In genomic region chr1:28830814-28831213, GRCh38 we compare ENCODE assay signal across 19 cellular contexts. TPM values are rescaled to one million over a fixed set of nuclear protein-coding genes. Genes with fewer than 3 reads are reported as not detected.
DNase-seq lines count a peak whose midpoint lies in the region; ATAC-seq and TF ChIP-seq lines count a peak whose summit lies in the region.
"Had no signal": no experiment of that assay in that cellular context is flagged by ENCODE, and none has a peak within 500 bp of the region (broad histone marks: within the 10 kb centered on the region; RNA-seq: fewer than 3 reads in every experiment).

No MANE protein-coding gene starts in this region.

- POLR2A ChIA-PET in HEK293T (lab: Yijun Ruan, JAX): no interaction called here

- no peaks in the 10 kb centered on the region for H3K36me3 Mint-ChIP-seq in activated naive CD8-positive, alpha-beta T cell treated with anti-CD3 and anti-CD28 coated beads, Interleukin-2, amount 50 U/mL, for 24 hours (ENCODE audit: low read depth)
- no peaks in the 10 kb centered on the region for H3K36me3 Mint-ChIP-seq in activated naive CD8-positive, alpha-beta T cell treated with anti-CD3 and anti-CD28 coated beads for 36 hours
- H3K36me3 Mint-ChIP-seq in nephron progenitor cell (ENCODE audit: low read depth): no peaks in the 10 kb centered on the region
- H3K36me3 Mint-ChIP-seq: CD8-positive, alpha-beta memory T cell had no signal

- no peaks in the 10 kb centered on the region for H3K9me3 Mint-ChIP-seq in activated naive CD8-positive, alpha-beta T cell treated with anti-CD3 and anti-CD28 coated beads, Interleukin-2, amount 50 U/mL, for 24 hours
- no peaks in the 10 kb centered on the region for H3K9me3 Mint-ChIP-seq in activated naive CD8-positive, alpha-beta T cell treated with anti-CD3 and anti-CD28 coated beads for 36 hours
- H3K9me3 Mint-ChIP-seq in nephron progenitor cell: no peaks in the 10 kb centered on the region
- H3K9me3 Mint-ChIP-seq: activated CD4-positive, alpha-beta memory T cell treated with anti-CD3 and anti-CD28 coated beads, Interleukin-2, amount 10 ng/mL, durations not matched to agents 7 days and 5 days; CD8-positive, alpha-beta memory T cell; T-helper 1 cell treated with Interleukin-12 subunit alpha and Interleukin-12 subunit beta and Interleukin-4 antibody, amounts not matched to agents 30 μg/mL and 1 μg/mL, for 36 hours had no signal

- DNase-seq in activated naive CD8-positive, alpha-beta T cell treated with anti-CD3 and anti-CD28 coated beads, Interleukin-2, amount 50 U/mL, for 24 hours: no peak
- DNase-seq in activated naive CD8-positive, alpha-beta T cell treated with anti-CD3 and anti-CD28 coated beads for 36 hours: no peak
- DNase-seq in NCI-H446 (lab: John Stamatoyannopoulos, UW) (peak; percentile 27 to 70), SK-N-DZ (ENCODE audit: low spot score) (peak; percentile 88), NOMO-1 treated with DMSO at 0.1 percent for 48 hours (lab: John Stamatoyannopoulos, UW; ENCODE audit: unreplicated experiment) (no peak), nephron progenitor cell (no peak), HEK293T (ENCODE audit: extremely low spot score) (no peak)
- DNase-seq: activated CD4-positive, alpha-beta memory T cell treated with anti-CD3 and anti-CD28 coated beads, Interleukin-2, amount 10 ng/mL, durations not matched to agents 7 days and 5 days; CD8-positive, alpha-beta memory T cell; lower lobe of right lung; MG63; NCI-H774; sigmoid colon; stimulated activated CD4-positive, alpha-beta T cell treated with anti-CD3 and anti-CD28 coated beads, Interleukin-1b, Interleukin-23, amount 100 ng/mL, for 48 hours had no signal

- H3K27ac Mint-ChIP-seq in activated naive CD8-positive, alpha-beta T cell treated with anti-CD3 and anti-CD28 coated beads, Interleukin-2, amount 50 U/mL, for 24 hours: no peak overlapping the region
- no peak overlapping the region for H3K27ac Mint-ChIP-seq in activated naive CD8-positive, alpha-beta T cell treated with anti-CD3 and anti-CD28 coated beads for 36 hours
- no peak overlapping the region for H3K27ac Mint-ChIP-seq in nephron progenitor cell
- H3K27ac Mint-ChIP-seq: activated CD4-positive, alpha-beta memory T cell treated with anti-CD3 and anti-CD28 coated beads, Interleukin-2, amount 10 ng/mL, durations not matched to agents 7 days and 5 days; T-helper 1 cell treated with Interleukin-12 subunit alpha and Interleukin-12 subunit beta and Interleukin-4 antibody, amounts not matched to agents 30 μg/mL and 1 μg/mL, for 36 hours had no signal

- CTCF ChIA-PET in HEK293T (lab: Yijun Ruan, JAX): interaction anchor here (0.9 kb wide), 1 partner anchor 15 kb away, joined by 3 read pairs; no protein-coding TSS in a partner anchor

- ATAC-seq in activated naive CD8-positive, alpha-beta T cell treated with anti-CD3 and anti-CD28 coated beads, Interleukin-2, amount 50 U/mL, for 24 hours: peak; percentile 24
- ATAC-seq in HG03460 (IDR thresholded peaks at IDR 0.05; ENCODE audit: unreplicated experiment): no peak
- ATAC-seq: esophagus mucosa, lower lobe of right lung had no signal

- peaks cover 5% of the 10 kb centered on the region for H3K27me3 Mint-ChIP-seq in activated naive CD8-positive, alpha-beta T cell treated with anti-CD3 and anti-CD28 coated beads, Interleukin-2, amount 50 U/mL, for 24 hours
- peaks cover 4% of the 10 kb centered on the region for H3K27me3 Mint-ChIP-seq in activated naive CD8-positive, alpha-beta T cell treated with anti-CD3 and anti-CD28 coated beads for 36 hours
- peaks cover 23% of the 10 kb centered on the region for H3K27me3 Mint-ChIP-seq in nephron progenitor cell (ENCODE audit: low read depth, poor library complexity)

- H3K4me1 Mint-ChIP-seq in activated naive CD8-positive, alpha-beta T cell treated with anti-CD3 and anti-CD28 coated beads, Interleukin-2, amount 50 U/mL, for 24 hours: no peaks in the 10 kb centered on the region
- H3K4me1 Mint-ChIP-seq in activated naive CD8-positive, alpha-beta T cell treated with anti-CD3 and anti-CD28 coated beads for 36 hours: no peaks in the 10 kb centered on the region
- H3K4me1 Mint-ChIP-seq in nephron progenitor cell: peaks cover 3% of the 10 kb centered on the region
- H3K4me1 Mint-ChIP-seq: activated CD4-positive, alpha-beta memory T cell treated with anti-CD3 and anti-CD28 coated beads, Interleukin-2, amount 10 ng/mL, durations not matched to agents 7 days and 5 days; CD8-positive, alpha-beta memory T cell had no signal

- no peak for TF ChIP-seq CTCF in nephron progenitor cell (IDR thresholded peaks at IDR 0.05)

- H3K4me3 Mint-ChIP-seq in activated naive CD8-positive, alpha-beta T cell treated with anti-CD3 and anti-CD28 coated beads, Interleukin-2, amount 50 U/mL, for 24 hours: no peak overlapping the region
- no peak overlapping the region for H3K4me3 Mint-ChIP-seq in activated naive CD8-positive, alpha-beta T cell treated with anti-CD3 and anti-CD28 coated beads for 36 hours
- no peak overlapping the region for H3K4me3 Mint-ChIP-seq in nephron progenitor cell
- H3K4me3 Mint-ChIP-seq: activated CD4-positive, alpha-beta memory T cell treated with anti-CD3 and anti-CD28 coated beads, Interleukin-2, amount 10 ng/mL, durations not matched to agents 7 days and 5 days; CD8-positive, alpha-beta memory T cell; T-helper 1 cell treated with Interleukin-12 subunit alpha and Interleukin-12 subunit beta and Interleukin-4 antibody, amounts not matched to agents 30 μg/mL and 1 μg/mL, for 36 hours had no signal

TF ChIP-seq in HEK293T, 16 proteins besides CTCF, POLR2A, EP300 and RAD21:
- no peak for TF ChIP-seq SP1 (IDR thresholded peaks at IDR 0.05)
- TF ChIP-seq CTBP1 (IDR thresholded peaks at IDR 0.05; ENCODE audit: borderline replicate concordance): no peak
- no peak for TF ChIP-seq ELF4 (IDR thresholded peaks at IDR 0.05)
- no peak for TF ChIP-seq SUZ12 (IDR thresholded peaks at IDR 0.05)
- TF ChIP-seq FOXK2 (IDR thresholded peaks at IDR 0.05): no peak
- no peak for TF ChIP-seq BHLHE40 (IDR thresholded peaks at IDR 0.05; ENCODE audit: borderline replicate concordance)
- TF ChIP-seq, protein P1, sequence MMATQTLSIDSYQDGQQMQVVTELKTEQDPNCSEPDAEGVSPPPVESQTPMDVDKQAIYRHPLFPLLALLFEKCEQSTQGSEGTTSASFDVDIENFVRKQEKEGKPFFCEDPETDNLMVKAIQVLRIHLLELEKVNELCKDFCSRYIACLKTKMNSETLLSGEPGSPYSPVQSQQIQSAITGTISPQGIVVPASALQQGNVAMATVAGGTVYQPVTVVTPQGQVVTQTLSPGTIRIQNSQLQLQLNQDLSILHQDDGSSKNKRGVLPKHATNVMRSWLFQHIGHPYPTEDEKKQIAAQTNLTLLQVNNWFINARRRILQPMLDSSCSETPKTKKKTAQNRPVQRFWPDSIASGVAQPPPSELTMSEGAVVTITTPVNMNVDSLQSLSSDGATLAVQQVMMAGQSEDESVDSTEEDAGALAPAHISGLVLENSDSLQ (IDR thresholded peaks at IDR 0.05): no peak
- TF ChIP-seq NFRKB (IDR thresholded peaks at IDR 0.05): no peak
- TF ChIP-seq FOXA1 (IDR thresholded peaks at IDR 0.05): no peak
- no peak for TF ChIP-seq ZNF384 (IDR thresholded peaks at IDR 0.05)
- TF ChIP-seq TARDBP (IDR thresholded peaks at IDR 0.05): no peak
- TF ChIP-seq L3MBTL2 (conservative IDR thresholded peaks at IDR 0.05): no peak
- TF ChIP-seq FOXM1 (IDR thresholded peaks at IDR 0.05; ENCODE audit: borderline replicate concordance): no peak
- TF ChIP-seq LEF1 (IDR thresholded peaks at IDR 0.05; ENCODE audit: borderline replicate concordance): no peak
- TF ChIP-seq HDGF (IDR thresholded peaks at IDR 0.05; ENCODE audit: borderline replicate concordance): no peak
- TF ChIP-seq ARNT (IDR thresholded peaks at IDR 0.05): no peak

RNA-seq across cellular contexts. Expression of gene OPRD1, which starts 18.8 kb away (rescaled TPM):
- under 1 TPM in 1 of 2 experiments, not detected in 1; 0.02 TPM for total RNA-seq in activated naive CD8-positive, alpha-beta T cell treated with anti-CD3 and anti-CD28 coated beads for 36 hours
- polyA plus RNA-seq in SK-N-DZ (2014; cell fraction: cytosol; rRNA removed): 14.6 and 18.4 TPM in 2 replicates
- polyA plus RNA-seq in SK-N-DZ (2014; cell fraction: nucleus; rRNA removed): 29.6 and 36.1 TPM in 2 replicates
- total RNA-seq: activated CD4-positive, alpha-beta memory T cell treated with anti-CD3 and anti-CD28 coated beads, Interleukin-2, amount 10 ng/mL, durations not matched to agents 7 days and 5 days; CD8-positive, alpha-beta memory T cell; dermis microvascular lymphatic vessel endothelial cell; esophagus mucosa; lower lobe of right lung; osteoblast had no signal

Comparison
In these comparisons a context has a peak if more than half of its experiments do, and no peak if none do; other contexts are left out.
1. DNase-seq: peak in NCI-H446 (2 of 2) and SK-N-DZ (single experiment); none in activated naive CD8-positive, alpha-beta T cell treated with anti-CD3 and anti-CD28 coated beads, Interleukin-2, amount 50 U/mL, for 24 hours (single experiment), activated naive CD8-positive, alpha-beta T cell treated with anti-CD3 and anti-CD28 coated beads for 36 hours (single experiment), NOMO-1 treated with DMSO at 0.1 percent for 48 hours (single experiment), nephron progenitor cell (single experiment) and HEK293T (single experiment).